In the genomic region with DNA sequence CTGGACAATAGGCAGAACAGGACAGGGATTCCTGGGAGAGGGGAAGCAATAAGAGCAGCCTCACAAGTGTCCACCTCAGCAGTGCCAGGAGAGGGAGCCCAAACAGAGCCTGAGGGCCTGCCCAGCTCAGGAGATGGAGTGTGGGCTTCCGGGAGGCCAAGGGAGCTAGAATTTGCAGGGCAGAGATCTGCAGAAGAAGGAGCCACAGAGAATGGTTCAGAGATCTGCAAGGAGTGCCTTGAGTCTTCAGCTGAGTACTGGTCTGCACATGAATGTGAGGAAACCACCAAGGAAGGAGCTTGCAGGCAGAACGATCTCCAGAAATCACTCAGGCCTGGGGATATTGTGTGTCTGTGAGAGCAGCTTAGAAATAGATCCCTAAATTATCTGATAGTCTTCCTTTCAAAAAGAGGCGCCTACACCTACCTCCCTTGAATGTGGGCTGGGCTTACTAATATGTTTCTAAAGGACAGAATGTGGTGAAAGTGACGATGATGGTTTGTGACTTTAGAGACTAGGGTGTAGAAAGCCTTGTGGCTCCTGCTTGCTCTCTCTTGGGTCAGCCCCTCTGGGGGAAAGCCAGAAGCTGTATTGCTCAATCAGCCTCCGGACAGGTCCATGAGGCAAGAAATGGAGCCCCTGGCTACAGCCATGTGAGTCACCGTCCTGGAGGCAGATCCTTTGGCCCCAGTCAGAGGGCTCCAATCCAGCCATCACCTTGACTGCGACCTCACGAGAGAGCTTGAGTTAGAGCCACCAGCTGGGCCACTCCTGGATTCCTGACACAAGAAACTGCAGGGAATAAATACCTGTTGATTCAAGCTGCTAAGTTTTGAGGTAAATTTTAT, we compare ENCODE assay signal across 1 cellular context.
TF ChIP-seq lines count a peak whose summit lies in the region.

No MANE protein-coding gene starts in this region.

TF ChIP-seq in HepG2, 621 proteins besides CTCF, POLR2A, EP300 and RAD21 (continued from another document and continues in another):
- TF ChIP-seq, protein P1, sequence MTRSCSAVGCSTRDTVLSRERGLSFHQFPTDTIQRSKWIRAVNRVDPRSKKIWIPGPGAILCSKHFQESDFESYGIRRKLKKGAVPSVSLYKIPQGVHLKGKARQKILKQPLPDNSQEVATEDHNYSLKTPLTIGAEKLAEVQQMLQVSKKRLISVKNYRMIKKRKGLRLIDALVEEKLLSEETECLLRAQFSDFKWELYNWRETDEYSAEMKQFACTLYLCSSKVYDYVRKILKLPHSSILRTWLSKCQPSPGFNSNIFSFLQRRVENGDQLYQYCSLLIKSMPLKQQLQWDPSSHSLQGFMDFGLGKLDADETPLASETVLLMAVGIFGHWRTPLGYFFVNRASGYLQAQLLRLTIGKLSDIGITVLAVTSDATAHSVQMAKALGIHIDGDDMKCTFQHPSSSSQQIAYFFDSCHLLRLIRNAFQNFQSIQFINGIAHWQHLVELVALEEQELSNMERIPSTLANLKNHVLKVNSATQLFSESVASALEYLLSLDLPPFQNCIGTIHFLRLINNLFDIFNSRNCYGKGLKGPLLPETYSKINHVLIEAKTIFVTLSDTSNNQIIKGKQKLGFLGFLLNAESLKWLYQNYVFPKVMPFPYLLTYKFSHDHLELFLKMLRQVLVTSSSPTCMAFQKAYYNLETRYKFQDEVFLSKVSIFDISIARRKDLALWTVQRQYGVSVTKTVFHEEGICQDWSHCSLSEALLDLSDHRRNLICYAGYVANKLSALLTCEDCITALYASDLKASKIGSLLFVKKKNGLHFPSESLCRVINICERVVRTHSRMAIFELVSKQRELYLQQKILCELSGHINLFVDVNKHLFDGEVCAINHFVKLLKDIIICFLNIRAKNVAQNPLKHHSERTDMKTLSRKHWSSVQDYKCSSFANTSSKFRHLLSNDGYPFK (CRISPR knock-in tag; IDR thresholded peaks at IDR 0.05; ENCODE audit: borderline replicate concordance), result no peak
- TF ChIP-seq RXRB (CRISPR knock-in tag; IDR thresholded peaks at IDR 0.05; ENCODE audit: borderline replicate concordance) (peak; percentile 32; the same call in 1 of the 2 replicates), ZNF564 (CRISPR knock-in tag; IDR thresholded peaks at IDR 0.05) (no peak), HOXA5 (CRISPR knock-in tag; IDR thresholded peaks at IDR 0.05) (no peak), CAMTA2 (CRISPR knock-in tag; IDR thresholded peaks at IDR 0.05; ENCODE audit: borderline replicate concordance) (no peak), CEBPB (IDR thresholded peaks at IDR 0.05; ENCODE audit: borderline replicate concordance, low read depth, low read length) (peak; percentile 99), KDM5B (CRISPR knock-in tag; IDR thresholded peaks at IDR 0.05; ENCODE audit: borderline replicate concordance) (peak; percentile 48; the same call in 1 of the 2 replicates), ARNT (IDR thresholded peaks at IDR 0.05) (no peak), ZNF335 (CRISPR knock-in tag; IDR thresholded peaks at IDR 0.05) (0 out of 2 replicates have a peak, but pooled peaks have one; percentile 20), CCAR2 (optimal IDR thresholded peaks at IDR 0.05; ENCODE audit: low read depth, low read length) (no peak), ETV5 (CRISPR knock-in tag; IDR thresholded peaks at IDR 0.05; ENCODE audit: borderline replicate concordance) (peak; percentile 58; the same call in 1 of the 2 replicates), ZKSCAN5 (CRISPR knock-in tag; IDR thresholded peaks at IDR 0.05) (no peak), EHMT2 (IDR thresholded peaks at IDR 0.05; ENCODE audit: borderline replicate concordance, low read depth, low read length) (no peak), ZNF670 (CRISPR knock-in tag; IDR thresholded peaks at IDR 0.05; ENCODE audit: borderline replicate concordance) (no peak), TBL1XR1 (IDR thresholded peaks at IDR 0.05; ENCODE audit: borderline replicate concordance, low read length, partially characterized antibody) (no peak), ZNF484 (CRISPR knock-in tag; IDR thresholded peaks at IDR 0.05; ENCODE audit: borderline replicate concordance, low read depth) (no peak), SMC3 (IDR thresholded peaks at IDR 0.05; ENCODE audit: low read length) (peak; percentile 71), SAP130 (CRISPR knock-in tag; IDR thresholded peaks at IDR 0.05; ENCODE audit: low read depth) (peak; percentile 41; the same call in 1 of the 2 replicates), HIVEP1 (CRISPR knock-in tag; IDR thresholded peaks at IDR 0.05) (peak; percentile 60; the same call in 1 of the 2 replicates), RCOR2 (CRISPR knock-in tag; IDR thresholded peaks at IDR 0.05) (no peak), ZBTB42 (CRISPR knock-in tag; IDR thresholded peaks at IDR 0.05) (no peak), ZFP90 (CRISPR knock-in tag; IDR thresholded peaks at IDR 0.05; ENCODE audit: borderline replicate concordance) (0 out of 2 replicates have a peak, but pooled peaks have one; percentile 64), ZNF468 (CRISPR knock-in tag; IDR thresholded peaks at IDR 0.05) (no peak), HDAC1 (CRISPR knock-in tag; IDR thresholded peaks at IDR 0.05) (0 out of 2 replicates have a peak, but pooled peaks have one; percentile 15), MIXL1 (CRISPR knock-in tag; IDR thresholded peaks at IDR 0.05) (no peak), NR2C2 (CRISPR knock-in tag; IDR thresholded peaks at IDR 0.05; ENCODE audit: borderline replicate concordance) (no peak), ZNF235 (CRISPR knock-in tag; IDR thresholded peaks at IDR 0.05; ENCODE audit: borderline replicate concordance) (0 out of 2 replicates have a peak, but pooled peaks have one; percentile 31), MBNL3 (CRISPR knock-in tag; conservative IDR thresholded peaks at IDR 0.05) (no peak), SMAD1 (CRISPR knock-in tag; IDR thresholded peaks at IDR 0.05; ENCODE audit: borderline replicate concordance, low read depth) (no peak), ZFP41 (CRISPR knock-in tag; IDR thresholded peaks at IDR 0.05; ENCODE audit: borderline replicate concordance) (no peak), ZNF557 (CRISPR knock-in tag; IDR thresholded peaks at IDR 0.05) (0 out of 2 replicates have a peak, but pooled peaks have one; percentile 21), XRCC5 (optimal IDR thresholded peaks at IDR 0.05; ENCODE audit: low read length) (peak; percentile 67), HES4 (CRISPR knock-in tag; IDR thresholded peaks at IDR 0.05; ENCODE audit: borderline replicate concordance) (no peak), GTF3A (CRISPR knock-in tag; conservative IDR thresholded peaks at IDR 0.05) (no peak), SIN3A (IDR thresholded peaks at IDR 0.05; ENCODE audit: borderline replicate concordance, low read depth, low read length) (no peak)
- TF ChIP-seq, protein P2, sequence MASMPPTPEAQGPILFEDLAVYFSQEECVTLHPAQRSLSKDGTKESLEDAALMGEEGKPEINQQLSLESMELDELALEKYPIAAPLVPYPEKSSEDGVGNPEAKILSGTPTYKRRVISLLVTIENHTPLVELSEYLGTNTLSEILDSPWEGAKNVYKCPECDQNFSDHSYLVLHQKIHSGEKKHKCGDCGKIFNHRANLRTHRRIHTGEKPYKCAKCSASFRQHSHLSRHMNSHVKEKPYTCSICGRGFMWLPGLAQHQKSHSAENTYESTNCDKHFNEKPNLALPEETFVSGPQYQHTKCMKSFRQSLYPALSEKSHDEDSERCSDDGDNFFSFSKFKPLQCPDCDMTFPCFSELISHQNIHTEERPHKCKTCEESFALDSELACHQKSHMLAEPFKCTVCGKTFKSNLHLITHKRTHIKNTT (CRISPR knock-in tag; IDR thresholded peaks at IDR 0.05), result 0 out of 2 replicates have a peak, but pooled peaks have one; percentile 66
- TF ChIP-seq, protein P3, sequence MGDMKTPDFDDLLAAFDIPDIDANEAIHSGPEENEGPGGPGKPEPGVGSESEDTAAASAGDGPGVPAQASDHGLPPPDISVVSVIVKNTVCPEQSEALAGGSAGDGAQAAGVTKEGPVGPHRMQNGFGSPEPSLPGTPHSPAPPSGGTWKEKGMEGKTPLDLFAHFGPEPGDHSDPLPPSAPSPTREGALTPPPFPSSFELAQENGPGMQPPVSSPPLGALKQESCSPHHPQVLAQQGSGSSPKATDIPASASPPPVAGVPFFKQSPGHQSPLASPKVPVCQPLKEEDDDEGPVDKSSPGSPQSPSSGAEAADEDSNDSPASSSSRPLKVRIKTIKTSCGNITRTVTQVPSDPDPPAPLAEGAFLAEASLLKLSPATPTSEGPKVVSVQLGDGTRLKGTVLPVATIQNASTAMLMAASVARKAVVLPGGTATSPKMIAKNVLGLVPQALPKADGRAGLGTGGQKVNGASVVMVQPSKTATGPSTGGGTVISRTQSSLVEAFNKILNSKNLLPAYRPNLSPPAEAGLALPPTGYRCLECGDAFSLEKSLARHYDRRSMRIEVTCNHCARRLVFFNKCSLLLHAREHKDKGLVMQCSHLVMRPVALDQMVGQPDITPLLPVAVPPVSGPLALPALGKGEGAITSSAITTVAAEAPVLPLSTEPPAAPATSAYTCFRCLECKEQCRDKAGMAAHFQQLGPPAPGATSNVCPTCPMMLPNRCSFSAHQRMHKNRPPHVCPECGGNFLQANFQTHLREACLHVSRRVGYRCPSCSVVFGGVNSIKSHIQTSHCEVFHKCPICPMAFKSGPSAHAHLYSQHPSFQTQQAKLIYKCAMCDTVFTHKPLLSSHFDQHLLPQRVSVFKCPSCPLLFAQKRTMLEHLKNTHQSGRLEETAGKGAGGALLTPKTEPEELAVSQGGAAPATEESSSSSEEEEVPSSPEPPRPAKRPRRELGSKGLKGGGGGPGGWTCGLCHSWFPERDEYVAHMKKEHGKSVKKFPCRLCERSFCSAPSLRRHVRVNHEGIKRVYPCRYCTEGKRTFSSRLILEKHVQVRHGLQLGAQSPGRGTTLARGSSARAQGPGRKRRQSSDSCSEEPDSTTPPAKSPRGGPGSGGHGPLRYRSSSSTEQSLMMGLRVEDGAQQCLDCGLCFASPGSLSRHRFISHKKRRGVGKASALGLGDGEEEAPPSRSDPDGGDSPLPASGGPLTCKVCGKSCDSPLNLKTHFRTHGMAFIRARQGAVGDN (CRISPR knock-in tag; IDR thresholded peaks at IDR 0.05), result peak; percentile 48; the same call in 1 of the 2 replicates
- TF ChIP-seq, protein P4, sequence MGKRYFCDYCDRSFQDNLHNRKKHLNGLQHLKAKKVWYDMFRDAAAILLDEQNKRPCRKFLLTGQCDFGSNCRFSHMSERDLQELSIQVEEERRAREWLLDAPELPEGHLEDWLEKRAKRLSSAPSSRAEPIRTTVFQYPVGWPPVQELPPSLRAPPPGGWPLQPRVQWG (CRISPR knock-in tag; IDR thresholded peaks at IDR 0.05; ENCODE audit: borderline replicate concordance, low read depth), result no peak
- TF ChIP-seq, protein P5, sequence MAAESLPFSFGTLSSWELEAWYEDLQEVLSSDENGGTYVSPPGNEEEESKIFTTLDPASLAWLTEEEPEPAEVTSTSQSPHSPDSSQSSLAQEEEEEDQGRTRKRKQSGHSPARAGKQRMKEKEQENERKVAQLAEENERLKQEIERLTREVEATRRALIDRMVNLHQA (CRISPR knock-in tag; IDR thresholded peaks at IDR 0.05), result no peak
- TF ChIP-seq, protein P6, sequence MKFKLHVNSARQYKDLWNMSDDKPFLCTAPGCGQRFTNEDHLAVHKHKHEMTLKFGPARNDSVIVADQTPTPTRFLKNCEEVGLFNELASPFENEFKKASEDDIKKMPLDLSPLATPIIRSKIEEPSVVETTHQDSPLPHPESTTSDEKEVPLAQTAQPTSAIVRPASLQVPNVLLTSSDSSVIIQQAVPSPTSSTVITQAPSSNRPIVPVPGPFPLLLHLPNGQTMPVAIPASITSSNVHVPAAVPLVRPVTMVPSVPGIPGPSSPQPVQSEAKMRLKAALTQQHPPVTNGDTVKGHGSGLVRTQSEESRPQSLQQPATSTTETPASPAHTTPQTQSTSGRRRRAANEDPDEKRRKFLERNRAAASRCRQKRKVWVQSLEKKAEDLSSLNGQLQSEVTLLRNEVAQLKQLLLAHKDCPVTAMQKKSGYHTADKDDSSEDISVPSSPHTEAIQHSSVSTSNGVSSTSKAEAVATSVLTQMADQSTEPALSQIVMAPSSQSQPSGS (CRISPR knock-in tag; IDR thresholded peaks at IDR 0.05), result no peak
- TF ChIP-seq, protein P7, sequence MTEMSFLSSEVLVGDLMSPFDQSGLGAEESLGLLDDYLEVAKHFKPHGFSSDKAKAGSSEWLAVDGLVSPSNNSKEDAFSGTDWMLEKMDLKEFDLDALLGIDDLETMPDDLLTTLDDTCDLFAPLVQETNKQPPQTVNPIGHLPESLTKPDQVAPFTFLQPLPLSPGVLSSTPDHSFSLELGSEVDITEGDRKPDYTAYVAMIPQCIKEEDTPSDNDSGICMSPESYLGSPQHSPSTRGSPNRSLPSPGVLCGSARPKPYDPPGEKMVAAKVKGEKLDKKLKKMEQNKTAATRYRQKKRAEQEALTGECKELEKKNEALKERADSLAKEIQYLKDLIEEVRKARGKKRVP (CRISPR knock-in tag; IDR thresholded peaks at IDR 0.05), result peak in 1 of 2 experiments; percentile 77; a peak in 2 of 4 replicates
- TF ChIP-seq, protein P8, sequence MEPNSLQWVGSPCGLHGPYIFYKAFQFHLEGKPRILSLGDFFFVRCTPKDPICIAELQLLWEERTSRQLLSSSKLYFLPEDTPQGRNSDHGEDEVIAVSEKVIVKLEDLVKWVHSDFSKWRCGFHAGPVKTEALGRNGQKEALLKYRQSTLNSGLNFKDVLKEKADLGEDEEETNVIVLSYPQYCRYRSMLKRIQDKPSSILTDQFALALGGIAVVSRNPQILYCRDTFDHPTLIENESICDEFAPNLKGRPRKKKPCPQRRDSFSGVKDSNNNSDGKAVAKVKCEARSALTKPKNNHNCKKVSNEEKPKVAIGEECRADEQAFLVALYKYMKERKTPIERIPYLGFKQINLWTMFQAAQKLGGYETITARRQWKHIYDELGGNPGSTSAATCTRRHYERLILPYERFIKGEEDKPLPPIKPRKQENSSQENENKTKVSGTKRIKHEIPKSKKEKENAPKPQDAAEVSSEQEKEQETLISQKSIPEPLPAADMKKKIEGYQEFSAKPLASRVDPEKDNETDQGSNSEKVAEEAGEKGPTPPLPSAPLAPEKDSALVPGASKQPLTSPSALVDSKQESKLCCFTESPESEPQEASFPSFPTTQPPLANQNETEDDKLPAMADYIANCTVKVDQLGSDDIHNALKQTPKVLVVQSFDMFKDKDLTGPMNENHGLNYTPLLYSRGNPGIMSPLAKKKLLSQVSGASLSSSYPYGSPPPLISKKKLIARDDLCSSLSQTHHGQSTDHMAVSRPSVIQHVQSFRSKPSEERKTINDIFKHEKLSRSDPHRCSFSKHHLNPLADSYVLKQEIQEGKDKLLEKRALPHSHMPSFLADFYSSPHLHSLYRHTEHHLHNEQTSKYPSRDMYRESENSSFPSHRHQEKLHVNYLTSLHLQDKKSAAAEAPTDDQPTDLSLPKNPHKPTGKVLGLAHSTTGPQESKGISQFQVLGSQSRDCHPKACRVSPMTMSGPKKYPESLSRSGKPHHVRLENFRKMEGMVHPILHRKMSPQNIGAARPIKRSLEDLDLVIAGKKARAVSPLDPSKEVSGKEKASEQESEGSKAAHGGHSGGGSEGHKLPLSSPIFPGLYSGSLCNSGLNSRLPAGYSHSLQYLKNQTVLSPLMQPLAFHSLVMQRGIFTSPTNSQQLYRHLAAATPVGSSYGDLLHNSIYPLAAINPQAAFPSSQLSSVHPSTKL (CRISPR knock-in tag; IDR thresholded peaks at IDR 0.05), result peak; percentile 41; the same call in 1 of the 2 replicates
